Comparison of ENCODE assay signal across 1 cellular context in genomic region chr15:89243691-89244511, GRCh38.
TF ChIP-seq lines count a peak whose summit lies in the region.

Gene FANCI (plus strand): TSS chr15:89243979. CDS start chr15:89247648, 3,669 bp downstream.

TF ChIP-seq in K562, 482 proteins besides CTCF, POLR2A, EP300 and RAD21 (continued from another document and continues in another):
- no peak for TF ChIP-seq TCFL5 (CRISPR knock-in tag; conservative IDR thresholded peaks at IDR 0.05)
- peak in 1 of 2 experiments; percentile 22; a peak in 1 of 4 replicates for TF ChIP-seq SIX5 (IDR thresholded peaks at IDR 0.05; ENCODE audit: borderline replicate concordance in 1 of 2, insufficient read depth in 1 of 2, low read depth in 1 of 2, low read length in 2 of 2)
- TF ChIP-seq IFI16 (CRISPR knock-in tag; IDR thresholded peaks at IDR 0.05) = no peak
- no peak for TF ChIP-seq ZNF23 (CRISPR knock-in tag; IDR thresholded peaks at IDR 0.05)
- no peak for TF ChIP-seq ZC3H4 (CRISPR knock-in tag; IDR thresholded peaks at IDR 0.05; ENCODE audit: borderline replicate concordance)
- TF ChIP-seq SIN3A (IDR thresholded peaks at IDR 0.05; ENCODE audit: borderline replicate concordance in 2 of 2, control insufficient read depth in 1 of 2, low read depth in 2 of 2, low read length in 2 of 2) = peak; percentile 15 to 89; a peak in 2 of 4 replicates
- no peak for TF ChIP-seq TCF7 (IDR thresholded peaks at IDR 0.05; ENCODE audit: borderline replicate concordance)
- TF ChIP-seq ETS2 (tag; IDR thresholded peaks at IDR 0.05; ENCODE audit: borderline replicate concordance, poor library complexity, severe bottlenecking) = no peak
- TF ChIP-seq SAP30 (IDR thresholded peaks at IDR 0.05; ENCODE audit: borderline replicate concordance, insufficient read depth, low read depth, low read length, poor library complexity, severe bottlenecking) = peak; percentile 99
- TF ChIP-seq ZNF57 (CRISPR knock-in tag; IDR thresholded peaks at IDR 0.05) = no peak
- peak; percentile 21; the same call in 1 of the 2 replicates for TF ChIP-seq CBFA2T3 (IDR thresholded peaks at IDR 0.05)
- TF ChIP-seq PREB (CRISPR knock-in tag; IDR thresholded peaks at IDR 0.05) = no peak
- TF ChIP-seq TBP (optimal IDR thresholded peaks at IDR 0.05; ENCODE audit: low read depth, low read length) = peak; percentile 79
- no peak for TF ChIP-seq ZNF274 (IDR thresholded peaks at IDR 0.05; ENCODE audit: borderline replicate concordance, low read depth, low read length)
- no peak for TF ChIP-seq PATZ1 (CRISPR knock-in tag; IDR thresholded peaks at IDR 0.05; ENCODE audit: borderline replicate concordance)
- TF ChIP-seq MAZ (CRISPR knock-in tag; conservative IDR thresholded peaks at IDR 0.05 in 1 of 2, IDR thresholded peaks at IDR 0.05 in 1 of 2) = peak; percentile 66 to 83; a peak in 3 of 4 replicates
- TF ChIP-seq ATF7 (IDR thresholded peaks at IDR 0.05) = peak; percentile 99
- TF ChIP-seq ZFP91 (CRISPR knock-in tag; IDR thresholded peaks at IDR 0.05) = peak; percentile 12; the same call in 1 of the 2 replicates
- peak; percentile 17; the same call in 1 of the 2 replicates for TF ChIP-seq CREB3L1 (IDR thresholded peaks at IDR 0.05; ENCODE audit: borderline replicate concordance, low read depth)
- TF ChIP-seq POLR2G (IDR thresholded peaks at IDR 0.05; ENCODE audit: low read depth, low read length) = peak; percentile 97
- no peak for TF ChIP-seq ZSCAN29 (IDR thresholded peaks at IDR 0.05)
- peak; percentile 81; the same call in 1 of the 2 replicates for TF ChIP-seq NR2C2 (CRISPR knock-in tag; IDR thresholded peaks at IDR 0.05)
- TF ChIP-seq NR2C2 (tag; IDR thresholded peaks at IDR 0.05) = no peak; the same call in 1 of the 2 replicates
- TF ChIP-seq OTX1 (CRISPR knock-in tag; IDR thresholded peaks at IDR 0.05) = no peak
- peak; percentile 95 for TF ChIP-seq GABPB1 (CRISPR knock-in tag; IDR thresholded peaks at IDR 0.05)
- TF ChIP-seq HMGN3 (IDR thresholded peaks at IDR 0.05; ENCODE audit: borderline replicate concordance, extremely low read depth, insufficient read length, low read depth, low read length) = peak; percentile 73
- peak; percentile 86 for TF ChIP-seq TFAP4 (CRISPR knock-in tag; IDR thresholded peaks at IDR 0.05; ENCODE audit: borderline replicate concordance)
- peak; percentile 40 for TF ChIP-seq CTCFL (IDR thresholded peaks at IDR 0.05; ENCODE audit: borderline replicate concordance, insufficient read depth, low read depth, low read length, poor library complexity, severe bottlenecking)
- peak; percentile 95 for TF ChIP-seq CXXC5 (CRISPR knock-in tag; IDR thresholded peaks at IDR 0.05)
- TF ChIP-seq ARID4B (CRISPR knock-in tag; IDR thresholded peaks at IDR 0.05) = peak; percentile 87
- TF ChIP-seq RBM22 (IDR thresholded peaks at IDR 0.05; ENCODE audit: low read depth, low read length, poor library complexity, severe bottlenecking) = peak; percentile 69
- peak; percentile 35 for TF ChIP-seq PRPF4 (IDR thresholded peaks at IDR 0.05; ENCODE audit: insufficient read depth, low read depth, low read length, poor library complexity, severe bottlenecking)
- peak; percentile 51 for TF ChIP-seq SP2 (IDR thresholded peaks at IDR 0.05; ENCODE audit: extremely low read depth, low read depth, low read length, poor library complexity, severe bottlenecking)
- no peak for TF ChIP-seq NFIX (CRISPR knock-in tag; IDR thresholded peaks at IDR 0.05; ENCODE audit: low read depth)
- no peak for TF ChIP-seq ZFP1 (CRISPR knock-in tag; IDR thresholded peaks at IDR 0.05)
- peak; percentile 58; the same call in 1 of the 2 replicates for TF ChIP-seq ESRRA (IDR thresholded peaks at IDR 0.05; ENCODE audit: borderline replicate concordance, low read depth)
- TF ChIP-seq PTBP1 (IDR thresholded peaks at IDR 0.05; ENCODE audit: low read depth, low read length) = 0 out of 2 replicates have a peak, but pooled peaks have one; percentile 56
- 0 out of 2 replicates have a peak, but pooled peaks have one; percentile 79 for TF ChIP-seq NR1H2 (CRISPR knock-in tag; IDR thresholded peaks at IDR 0.05)
- no peak for TF ChIP-seq STAG1 (CRISPR knock-in tag; IDR thresholded peaks at IDR 0.05; ENCODE audit: borderline replicate concordance)
- TF ChIP-seq PRMT5 (CRISPR knock-in tag; IDR thresholded peaks at IDR 0.05) = peak; percentile 87; the same call in 1 of the 2 replicates
- peak; percentile 33 for TF ChIP-seq PCBP1 (IDR thresholded peaks at IDR 0.05; ENCODE audit: low read depth, low read length, poor library complexity, severe bottlenecking)
- peak; percentile 48; the same call in 1 of the 2 replicates for TF ChIP-seq GMEB1 (CRISPR knock-in tag; IDR thresholded peaks at IDR 0.05)
- TF ChIP-seq E2F1 (CRISPR knock-in tag; IDR thresholded peaks at IDR 0.05) = peak; percentile 79; the same call in 1 of the 2 replicates
- peak; percentile 67 for TF ChIP-seq NUFIP1 (IDR thresholded peaks at IDR 0.05; ENCODE audit: partially characterized antibody)
- peak; percentile 99 for TF ChIP-seq GABPA (tag; conservative IDR thresholded peaks at IDR 0.05; ENCODE audit: low read depth)
- TF ChIP-seq MBD2 (IDR thresholded peaks at IDR 0.05; ENCODE audit: borderline replicate concordance, low read depth) = peak; percentile 85
